ENCODE assay signal across 25 cellular contexts in the genomic region with DNA sequence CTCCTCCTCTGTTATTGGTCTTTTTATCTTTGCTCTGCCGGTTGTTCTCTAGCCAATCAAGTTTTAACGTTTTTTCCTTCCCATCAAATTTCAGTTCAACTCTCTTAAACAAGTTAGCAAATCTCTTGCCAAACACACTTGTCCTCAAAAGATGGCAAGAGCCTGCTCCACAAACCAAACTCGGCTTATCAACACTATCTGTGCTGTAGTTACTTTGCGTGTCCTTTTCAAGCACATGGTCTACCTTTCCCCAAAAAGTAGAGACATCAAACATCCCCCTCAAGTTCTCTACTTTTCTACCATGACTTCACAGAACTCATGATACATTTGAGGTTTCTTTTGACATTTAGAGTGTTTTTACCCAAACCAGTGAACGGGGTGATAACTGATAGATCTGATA.
DNase-seq lines count a peak whose midpoint lies in the region; ATAC-seq, FAIRE-seq and TF ChIP-seq lines count a peak whose summit lies in the region.
"Had no signal": no experiment of that assay in that cellular context is flagged by ENCODE, and none has a peak within 500 bp of the region (broad histone marks: within the 10 kb centered on the region; RNA-seq: fewer than 3 reads in every experiment).

No MANE protein-coding gene starts in this region.

- H3K4me3 ChIP-seq in IMR-90 (ENCODE audit: insufficient read depth, low read depth, low read length), result no peak overlapping the region
- no peak overlapping the region for H3K4me3 ChIP-seq in OCI-LY7 (ENCODE audit: low read depth, low read length, poor library complexity, severe bottlenecking)
- H3K4me3 ChIP-seq in endothelial cell of umbilical vein (replicated peaks in 1 of 3; ENCODE audit: insufficient read depth in 1 of 3, low read depth in 1 of 3, low read length in 3 of 3), result no peak overlapping the region
- H3K4me3 ChIP-seq: HAP-1 had no signal

- CTCF ChIA-PET in activated CD4-positive, alpha-beta T cell treated with anti-CD3 and anti-CD28 coated beads for 36 hours (lab: Charles Lee), result interaction anchor here (0.6 to 1.5 kb wide), 5 partner anchors 12 to 254 kb away, joined by 3 to 5 read pairs (median 3); no protein-coding TSS in a partner anchor
- CTCF ChIA-PET in IMR-90 (lab: Yijun Ruan, JAX) (no interaction called here), OCI-LY7 (lab: Charles Lee; ENCODE audit: unreplicated experiment) (no interaction called here), endothelial cell of umbilical vein (lab: Charles Lee) (interaction anchor here (1.0 to 3.2 kb wide), 3 partner anchors 8 to 96 kb away, joined by 3 to 20 read pairs (median 4); a partner anchor contains a TSS)

- H3K79me1 ChIP-seq in IMR-90 (ENCODE audit: low read depth in 1 of 2, low read length in 2 of 2), result peaks cover 73 to 92% of the 10 kb centered on the region in 2 experiments

- TF ChIP-seq POLR2A in IMR-90 (IDR thresholded peaks at IDR 0.05; ENCODE audit: low read depth, low read length) (no peak), endothelial cell of umbilical vein (IDR thresholded peaks at IDR 0.05; ENCODE audit: low read depth, low read length) (no peak)

- DNase-seq in activated CD4-positive, alpha-beta T cell treated with anti-CD3 and anti-CD28 coated beads, Interleukin-2, amount 10 ng/mL, durations not matched to agents 24 days and 14 days, result peak; percentile 69
- no peak for DNase-seq in activated CD4-positive, alpha-beta T cell treated with anti-CD3 and anti-CD28 coated beads for 36 hours
- DNase-seq in IMR-90, result no peak
- DNase-seq in OCI-LY7 (ENCODE audit: low spot score), result no peak
- DNase-seq in endothelial cell of umbilical vein (ENCODE audit: low read depth, low spot score), result no peak
- DNase-seq in urothelium cell line (ENCODE audit: low spot score), result no peak
- no peak for DNase-seq in H4 (ENCODE audit: low spot score)
- no peak for DNase-seq in iPS-NIHi7 (ENCODE audit: extremely low spot score)
- DNase-seq: 8988T, EL, GM23248, Kasumi-1, MM.1S, NCI-H1048, NCI-H1436, NCI-H187 treated with DMSO at 0.1 percent for 48 hours, NCI-H2107, Right ventricle myocardium superior, SW 1271, T-helper 17 cell had no signal

- H3K9me1 ChIP-seq in IMR-90 (ENCODE audit: insufficient read depth, low read length), result peaks cover 13% of the 10 kb centered on the region
- H3K9me1 ChIP-seq in endothelial cell of umbilical vein (replicated peaks; ENCODE audit: control insufficient read depth, extremely low read depth, insufficient read depth, low read length), result no peaks in the 10 kb centered on the region

- 0 out of 3 replicates have a peak overlapping the region, but pooled peaks have one; percentile 41 for H2BK15ac ChIP-seq in IMR-90 (ENCODE audit: low read depth, low read length)

- BruUV-seq in IMR-90 (replicated peaks; lab: Mats Ljungman, UMichigan) (no TSS peak), OCI-LY7 (replicated peaks; lab: Mats Ljungman, UMichigan) (no TSS peak), endothelial cell of umbilical vein (replicated peaks; lab: Mats Ljungman, UMichigan) (no TSS peak)

- H3K9ac ChIP-seq in IMR-90 (ENCODE audit: low read depth, low read length) (no peak overlapping the region), endothelial cell of umbilical vein (replicated peaks; ENCODE audit: extremely low read depth, insufficient read depth, low read length) (no peak overlapping the region)
- H3K9ac ChIP-seq: GM23248 had no signal

- no peak overlapping the region for H3K27ac ChIP-seq in IMR-90 (ENCODE audit: insufficient read depth, low read length)
- no peak overlapping the region for H3K27ac ChIP-seq in OCI-LY7 (ENCODE audit: low read depth, low read length, poor library complexity, severe bottlenecking)
- H3K27ac ChIP-seq in endothelial cell of umbilical vein (ENCODE audit: insufficient read depth, low read depth, low read length), result peak overlapping the region; percentile 90
- H3K27ac ChIP-seq: C4-2B, GM23248 had no signal

- no peaks in the 10 kb centered on the region for H3K9me2 ChIP-seq in OCI-LY7 (ENCODE audit: insufficient read depth, low read length)

- no peak overlapping the region for H2BK5ac ChIP-seq in IMR-90 (ENCODE audit: low read depth, low read length, poor library complexity, severe bottlenecking)

- H2AK9ac ChIP-seq in IMR-90 (replicated peaks; ENCODE audit: low read depth, low read length, poor library complexity), result no peak overlapping the region

- no peak overlapping the region for H2AK5ac ChIP-seq in IMR-90 (ENCODE audit: low read depth, low read length)

- H3K23ac ChIP-seq in IMR-90 (ENCODE audit: low read depth, low read length), result no peak overlapping the region

- no peaks in the 10 kb centered on the region for H3K27me3 Mint-ChIP-seq in activated CD4-positive, alpha-beta T cell treated with anti-CD3 and anti-CD28 coated beads, Interleukin-2, amount 10 ng/mL, durations not matched to agents 24 days and 14 days
- H3K27me3 Mint-ChIP-seq in activated CD4-positive, alpha-beta T cell treated with anti-CD3 and anti-CD28 coated beads for 36 hours, result no peaks in the 10 kb centered on the region
- H3K27me3 Mint-ChIP-seq: T-helper 17 cell had no signal

- H3K79me2 ChIP-seq in OCI-LY7 (ENCODE audit: insufficient read depth, low read depth, low read length), result peaks cover 85% of the 10 kb centered on the region
- peaks cover 73% of the 10 kb centered on the region for H3K79me2 ChIP-seq in endothelial cell of umbilical vein (ENCODE audit: control insufficient read depth, insufficient read depth, low read length)

- H4K20me1 ChIP-seq in IMR-90 (ENCODE audit: insufficient read depth, low read length) (peaks cover 6% of the 10 kb centered on the region; the same call in 1 of the 2 replicates), OCI-LY7 (ENCODE audit: insufficient read depth, low read length) (no peaks in the 10 kb centered on the region), endothelial cell of umbilical vein (replicated peaks; ENCODE audit: control insufficient read depth, extremely low read depth, insufficient read depth, low read length) (no peaks in the 10 kb centered on the region)

- no peak overlapping the region for H3K27ac Mint-ChIP-seq in activated CD4-positive, alpha-beta T cell treated with anti-CD3 and anti-CD28 coated beads, Interleukin-2, amount 10 ng/mL, durations not matched to agents 24 days and 14 days
- H3K27ac Mint-ChIP-seq in activated CD4-positive, alpha-beta T cell treated with anti-CD3 and anti-CD28 coated beads for 36 hours, result no peak overlapping the region
- H3K27ac Mint-ChIP-seq: T-helper 17 cell had no signal

- H4K8ac ChIP-seq in IMR-90 (ENCODE audit: low read depth in 2 of 2, low read length in 2 of 2), result no peak overlapping the region

- H3K27me3 ChIP-seq in IMR-90 (ENCODE audit: control insufficient read depth, insufficient read depth, low read length) (no peaks in the 10 kb centered on the region), endothelial cell of umbilical vein (ENCODE audit: control insufficient read depth in 2 of 2, insufficient read depth in 2 of 2, low read length in 2 of 2) (no peaks in the 10 kb centered on the region)

- H3K56ac ChIP-seq in IMR-90 (ENCODE audit: extremely low read depth, insufficient read depth, low read length), result no peak overlapping the region

- TF ChIP-seq CTCF in IMR-90 (conservative IDR thresholded peaks at IDR 0.05; ENCODE audit: low read depth, low read length) (no peak), OCI-LY7 (conservative IDR thresholded peaks at IDR 0.05; ENCODE audit: low read length) (no peak), endothelial cell of umbilical vein (IDR thresholded peaks at IDR 0.05; ENCODE audit: extremely low read depth in 1 of 2, insufficient read depth in 1 of 2, low read depth in 1 of 2, low read length in 2 of 2) (no peak)

- H3K36me3 ChIP-seq in IMR-90 (ENCODE audit: control insufficient read depth, insufficient read depth, low read length), result no peaks in the 10 kb centered on the region
- peaks cover 18% of the 10 kb centered on the region for H3K36me3 ChIP-seq in OCI-LY7 (ENCODE audit: insufficient read depth, low read length)
- no peaks in the 10 kb centered on the region for H3K36me3 ChIP-seq in endothelial cell of umbilical vein (ENCODE audit: control insufficient read depth in 2 of 2, extremely low read depth in 1 of 2, insufficient read depth in 2 of 2, low read length in 2 of 2)
- H3K36me3 ChIP-seq: HAP-1 had no signal

- H4K5ac ChIP-seq in IMR-90 (ENCODE audit: low read depth, low read length), result peak overlapping the region; percentile 29; the same call in 1 of the 2 replicates

- H2AFZ ChIP-seq in IMR-90 (replicated peaks; ENCODE audit: low read length, poor library complexity) (no peak overlapping the region), OCI-LY7 (ENCODE audit: low read length) (no peak overlapping the region), endothelial cell of umbilical vein (ENCODE audit: low read depth, low read length) (no peak overlapping the region)
- H2AFZ ChIP-seq: GM23248 had no signal

- peaks cover 36% of the 10 kb centered on the region for H3K4me1 Mint-ChIP-seq in activated CD4-positive, alpha-beta T cell treated with anti-CD3 and anti-CD28 coated beads, Interleukin-2, amount 10 ng/mL, durations not matched to agents 24 days and 14 days
- peaks cover 47% of the 10 kb centered on the region for H3K4me1 Mint-ChIP-seq in activated CD4-positive, alpha-beta T cell treated with anti-CD3 and anti-CD28 coated beads for 36 hours

- FAIRE-seq in endothelial cell of umbilical vein (lab: Jason Lieb, UNC) (no peak), urothelium cell line (lab: Jason Lieb, UNC) (no peak)
- FAIRE-seq: D721Med, GM12891, RCC 7860 had no signal

- peak overlapping the region; percentile 4; the same call in 1 of the 2 replicates for H2BK120ac ChIP-seq in IMR-90 (ENCODE audit: low read depth, low read length)

- WGBS in IMR-90 (ENCODE audit: extremely low coverage in 2 of 2, insufficient read length in 1 of 2), 2 experiments, result 64% methylated on average over 2 of the region's 5 CpGs; no CpG with 5 or more reads in 1 of the 2 experiments

- no peak overlapping the region; the same call in 1 of the 2 replicates for H3K18ac ChIP-seq in IMR-90 (ENCODE audit: low read depth, low read length)

- dilution Hi-C loops in IMR-90 (cut with HindIII; ENCODE audit: low sequenced_read_pairs, unreplicated experiment), result no loop called here
- dilution Hi-C loops in endothelial cell of umbilical vein (cut with MboI; ENCODE audit: extremely low pct_ligation_motif_present, low sequenced_read_pairs), result no loop called here

- H2BK20ac ChIP-seq in IMR-90 (ENCODE audit: low read depth, low read length), result no peak overlapping the region

- H3K4me2 ChIP-seq in IMR-90 (ENCODE audit: low read depth, low read length), result no peak overlapping the region
- peak overlapping the region; percentile 23; the same call in 1 of the 2 replicates for H3K4me2 ChIP-seq in OCI-LY7 (ENCODE audit: low read length)
- no peak overlapping the region for H3K4me2 ChIP-seq in endothelial cell of umbilical vein (ENCODE audit: insufficient read depth, low read length)

- POLR2A ChIA-PET in activated CD4-positive, alpha-beta T cell treated with anti-CD3 and anti-CD28 coated beads for 36 hours (lab: Charles Lee), result interaction anchor here (0.6 kb wide), 1 partner anchor 63 kb away, joined by 3 read pairs; no protein-coding TSS in a partner anchor
- POLR2A ChIA-PET in IMR-90 (lab: Charles Lee; ENCODE audit: unreplicated experiment), result no interaction called here
- POLR2A ChIA-PET in OCI-LY7 (lab: Charles Lee), result interaction anchor here (1.2 to 4.0 kb wide), 6 partner anchors 9 to 82 kb away, joined by 3 to 43 read pairs (median 7); no protein-coding TSS in a partner anchor
- POLR2A ChIA-PET in endothelial cell of umbilical vein (lab: Charles Lee), result no interaction called here

- intact Hi-C loops in activated CD4-positive, alpha-beta T cell treated with anti-CD3 and anti-CD28 coated beads, Interleukin-2, amount 10 ng/mL, durations not matched to agents 24 days and 14 days (cut with micrococcal nuclease), result loop anchor here (5.0 to 10.0 kb wide), 3 partner anchors 151 to 1311 kb away; a partner anchor contains a TSS
- intact Hi-C loops in activated CD4-positive, alpha-beta T cell treated with anti-CD3 and anti-CD28 coated beads for 36 hours (cut with DNase I, micrococcal nuclease), result loop anchor here in 1 of 2 experiments (10.0 kb wide), 1 partner anchor 1314 kb away; a partner anchor contains a TSS
- intact Hi-C loops in IMR-90 (cut with micrococcal nuclease), result no loop called here
- intact Hi-C loops in OCI-LY7 (cut with micrococcal nuclease; ENCODE audit: unreplicated experiment), result no loop called here
- intact Hi-C loops in endothelial cell of umbilical vein (cut with micrococcal nuclease), result loop anchor here (5.0 kb wide), 1 partner anchor 66 kb away; no protein-coding TSS in a partner anchor

- no peak for TF ChIP-seq RAD21 in IMR-90 (IDR thresholded peaks at IDR 0.05; ENCODE audit: low read length)

- H3K4me3 Mint-ChIP-seq in activated CD4-positive, alpha-beta T cell treated with anti-CD3 and anti-CD28 coated beads, Interleukin-2, amount 10 ng/mL, durations not matched to agents 24 days and 14 days, result no peak overlapping the region
- no peak overlapping the region for H3K4me3 Mint-ChIP-seq in activated CD4-positive, alpha-beta T cell treated with anti-CD3 and anti-CD28 coated beads for 36 hours
- H3K4me3 Mint-ChIP-seq: T-helper 17 cell had no signal

- H3K4ac ChIP-seq in IMR-90 (ENCODE audit: low read depth, low read length), result no peak overlapping the region; the same call in 1 of the 2 replicates

- in situ Hi-C loops in IMR-90 (cut with MboI; ENCODE audit: low sequenced_read_pairs), result no loop called here

- H3K14ac ChIP-seq in IMR-90 (replicated peaks; ENCODE audit: low read depth, low read length), result peak overlapping the region; percentile 33; the same call in 1 of the 2 replicates

- H3K4me1 ChIP-seq in IMR-90 (ENCODE audit: control insufficient read depth, insufficient read depth, low read length), result peaks cover 14% of the 10 kb centered on the region
- H3K4me1 ChIP-seq in OCI-LY7 (ENCODE audit: insufficient read depth, low read length, poor library complexity, severe bottlenecking), result peaks cover 90% of the 10 kb centered on the region
- peaks cover 61% of the 10 kb centered on the region for H3K4me1 ChIP-seq in endothelial cell of umbilical vein (ENCODE audit: control insufficient read depth, extremely low read depth, insufficient read depth, low read length)
- H3K4me1 ChIP-seq: HAP-1 had no signal

- peak overlapping the region; percentile 5; the same call in 1 of the 2 replicates for H4K91ac ChIP-seq in IMR-90 (ENCODE audit: insufficient read depth, low read depth, low read length)

- no peak for ATAC-seq in activated CD4-positive, alpha-beta T cell treated with anti-CD3 and anti-CD28 coated beads for 36 hours
- ATAC-seq in IMR-90 (ENCODE audit: low read depth), result no peak
- ATAC-seq: T-helper 17 cell had no signal

- H3K9me3 Mint-ChIP-seq in activated CD4-positive, alpha-beta T cell treated with anti-CD3 and anti-CD28 coated beads, Interleukin-2, amount 10 ng/mL, durations not matched to agents 24 days and 14 days, result peaks cover 10% of the 10 kb centered on the region
- no peaks in the 10 kb centered on the region for H3K9me3 Mint-ChIP-seq in activated CD4-positive, alpha-beta T cell treated with anti-CD3 and anti-CD28 coated beads for 36 hours (ENCODE audit: low read depth)

- H3K9me3 ChIP-seq in IMR-90 (ENCODE audit: control insufficient read depth, insufficient read depth, low read length), result no peaks in the 10 kb centered on the region
- no peaks in the 10 kb centered on the region for H3K9me3 ChIP-seq in OCI-LY7 (ENCODE audit: low read length)
- no peaks in the 10 kb centered on the region for H3K9me3 ChIP-seq in endothelial cell of umbilical vein (replicated peaks; ENCODE audit: control insufficient read depth, insufficient read depth, low read length)
- H3K9me3 ChIP-seq: HAP-1 had no signal

- H3K36me3 Mint-ChIP-seq in activated CD4-positive, alpha-beta T cell treated with anti-CD3 and anti-CD28 coated beads, Interleukin-2, amount 10 ng/mL, durations not matched to agents 24 days and 14 days (ENCODE audit: low read depth), result peaks cover 16% of the 10 kb centered on the region
- H3K36me3 Mint-ChIP-seq in activated CD4-positive, alpha-beta T cell treated with anti-CD3 and anti-CD28 coated beads for 36 hours (ENCODE audit: low read depth), result peaks cover 10% of the 10 kb centered on the region

Comparison
In these comparisons a context has a peak if more than half of its experiments do, and no peak if none do; other contexts are left out.
1. intact Hi-C loops: an anchor here in activated CD4-positive, alpha-beta T cell treated with anti-CD3 and anti-CD28 coated beads, Interleukin-2, amount 10 ng/mL, durations not matched to agents 24 days and 14 days (5.0 to 10.0 kb wide) and endothelial cell of umbilical vein (5.0 kb wide); none called in IMR-90 and OCI-LY7.
2. CTCF ChIA-PET loops: an anchor here in activated CD4-positive, alpha-beta T cell treated with anti-CD3 and anti-CD28 coated beads for 36 hours (0.6 to 1.5 kb wide) and endothelial cell of umbilical vein (1.0 to 3.2 kb wide); none called in IMR-90 and OCI-LY7.
3. POLR2A ChIA-PET loops: an anchor here in activated CD4-positive, alpha-beta T cell treated with anti-CD3 and anti-CD28 coated beads for 36 hours (0.6 kb wide) and OCI-LY7 (1.2 to 4.0 kb wide); none called in IMR-90 and endothelial cell of umbilical vein.